8 cellular contexts compared by ENCODE assay signal in the genomic region with DNA sequence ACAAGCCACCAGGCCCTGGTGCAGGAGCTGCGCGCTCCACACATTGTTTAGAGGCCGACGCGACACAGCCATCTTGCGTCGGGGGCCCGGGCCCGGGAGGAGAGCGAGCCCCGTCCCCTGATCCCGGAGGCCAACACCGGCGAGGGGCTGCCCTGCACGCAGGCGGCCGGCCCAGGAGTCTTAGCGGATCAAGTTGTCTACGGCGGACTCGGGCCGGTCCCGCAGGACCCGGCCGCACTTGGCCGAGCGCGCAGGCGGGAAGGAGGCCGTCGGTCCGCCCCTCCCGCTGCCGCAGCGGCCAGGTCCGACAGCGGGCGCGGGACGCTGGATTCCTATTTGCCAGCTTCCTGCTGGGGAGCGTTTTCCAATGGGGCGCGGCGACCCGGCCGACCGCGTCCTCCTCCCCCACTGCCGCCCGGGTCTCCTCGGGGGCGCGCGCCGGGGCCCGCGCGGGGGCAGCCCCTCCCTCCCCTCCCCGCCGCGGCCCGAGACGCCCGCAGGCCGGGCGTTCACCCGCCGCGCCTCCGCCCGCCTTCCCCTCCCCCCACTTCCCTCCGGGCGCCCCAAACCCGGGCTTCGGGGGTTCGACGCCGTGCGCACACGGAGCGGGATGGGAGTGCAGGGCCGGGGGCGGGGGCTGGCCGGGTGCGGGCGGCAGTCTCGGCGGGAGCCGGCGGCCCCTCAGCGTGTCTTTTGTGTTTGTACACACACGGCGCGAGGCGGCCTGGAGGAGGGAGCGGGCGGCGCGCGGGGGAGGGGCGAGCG. TPM values are rescaled to one million over a fixed set of nuclear protein-coding genes. Genes with fewer than 3 reads are reported as not detected.
DNase-seq lines count a peak whose midpoint lies in the region; ATAC-seq and TF ChIP-seq lines count a peak whose summit lies in the region.

No MANE protein-coding gene starts in this region.

- BruUV-seq in Calu3 (replicated peaks; lab: Mats Ljungman, UMichigan) = no TSS peak

- CTCF ChIA-PET in Calu3 (lab: Charles Lee) = interaction anchor here (0.6 to 1.9 kb wide), 10 partner anchors 28 to 336 kb away, joined by 3 to 6 read pairs (median 4); a partner anchor contains a TSS

- H3K27ac ChIP-seq in muscle layer of duodenum (ENCODE audit: low read length) (peak overlapping the region; percentile 96), thoracic aorta (peak overlapping the region; percentile 94)

- H3K27ac Mint-ChIP-seq in Calu3 (ENCODE audit: unreplicated experiment) = peak overlapping the region; percentile 94

- peak overlapping the region; percentile 89 for H3K4me3 Mint-ChIP-seq in Calu3 (ENCODE audit: low read depth, unreplicated experiment)

- DNase-seq in Calu3 = peak; percentile 92
- peak; percentile 96 for DNase-seq in NCI-H69 (lab: John Stamatoyannopoulos, UW)
- DNase-seq in activated T-helper 1 cell treated with Interleukin-2 at 50 U/mL for 16 hours (ENCODE audit: low read depth) = peak; percentile 33
- DNase-seq in fibroblast of gingiva (ENCODE audit: low read depth) = peak; percentile 71
- no peak for DNase-seq in thoracic aorta (ENCODE audit: low spot score)

- H3K4me3 ChIP-seq in muscle layer of duodenum (ENCODE audit: low read depth in 1 of 2, low read length in 2 of 2) (peak overlapping the region; percentile 72 to 87), thoracic aorta (peak overlapping the region; percentile 86)

- peak; percentile 48 for ATAC-seq in GM19397 (IDR thresholded peaks at IDR 0.05; ENCODE audit: unreplicated experiment)
- ATAC-seq in HG03457 (IDR thresholded peaks at IDR 0.05; ENCODE audit: unreplicated experiment) = peak; percentile 39
- ATAC-seq in thoracic aorta (ENCODE audit: insufficient number of reproducible peaks, low FRiP score, low read depth) = peak; percentile 25

- H3K36me3 Mint-ChIP-seq in Calu3 (ENCODE audit: insufficient read depth, unreplicated experiment) = peaks cover 65% of the 10 kb centered on the region

- H3K9me3 ChIP-seq in muscle layer of duodenum (ENCODE audit: control insufficient read depth in 1 of 2, low read length in 2 of 2) (no peaks in the 10 kb centered on the region), thoracic aorta (no peaks in the 10 kb centered on the region)

- H3K4me1 ChIP-seq in muscle layer of duodenum (ENCODE audit: control insufficient read depth in 1 of 2, insufficient read depth in 2 of 2, low read length in 2 of 2) (peaks cover 15 to 34% of the 10 kb centered on the region in 2 donors), thoracic aorta (ENCODE audit: control insufficient read depth in 1 of 2, low read depth in 2 of 2) (peaks cover 9 to 36% of the 10 kb centered on the region in 2 donors)

- intact Hi-C loops in Calu3 (cut with micrococcal nuclease; ENCODE audit: unreplicated experiment) = loop anchor here (10.0 kb wide), 2 partner anchors 123 to 187 kb away; a partner anchor contains a TSS

- H3K36me3 ChIP-seq in muscle layer of duodenum (ENCODE audit: control insufficient read depth in 1 of 2, insufficient read depth in 2 of 2, low read length in 2 of 2) (peaks cover 14 to 22% of the 10 kb centered on the region in 2 donors), thoracic aorta (peaks cover 8% of the 10 kb centered on the region)

- H3K4me1 Mint-ChIP-seq in Calu3 (ENCODE audit: low read depth, unreplicated experiment) = peaks cover 39% of the 10 kb centered on the region

- no peaks in the 10 kb centered on the region for H3K27me3 Mint-ChIP-seq in Calu3 (ENCODE audit: unreplicated experiment)

- no peaks in the 10 kb centered on the region for H3K27me3 ChIP-seq in muscle layer of duodenum (ENCODE audit: low read depth, low read length)
- no peaks in the 10 kb centered on the region for H3K27me3 ChIP-seq in thoracic aorta (replicated peaks; ENCODE audit: insufficient read depth)

- no peak for TF ChIP-seq CTCF in Calu3 (IDR thresholded peaks at IDR 0.05; ENCODE audit: unreplicated experiment)
- TF ChIP-seq CTCF in thoracic aorta (IDR thresholded peaks at IDR 0.05) = no peak

- H3K9me3 Mint-ChIP-seq in Calu3 (ENCODE audit: low read depth, unreplicated experiment) = no peaks in the 10 kb centered on the region

RNA-seq across cellular contexts. Expression of a gene that starts 0.5 kb away (rescaled TPM):
- total RNA-seq in Calu3 (2022) (539 and 568 TPM in 2 replicates), thoracic aorta (100 to 1,000 TPM; 226 to 258 TPM)
